Comparison of ENCODE assay signal across 20 cellular contexts in genomic region chr13:50449465-50449864, GRCh38.
"Had no signal": no experiment of that assay in that cellular context is flagged by ENCODE, and none has a peak within 500 bp of the region (broad histone marks: within the 10 kb centered on the region; RNA-seq: fewer than 3 reads in every experiment).

No MANE protein-coding gene starts in this region.

- H3K4me3 Mint-ChIP-seq: activated CD4-positive, alpha-beta memory T cell treated with anti-CD3 and anti-CD28 coated beads, Interleukin-2, amount 10 ng/mL, durations not matched to agents 7 days and 5 days; activated CD4-positive, alpha-beta T cell treated with anti-CD3 and anti-CD28 coated beads for 36 hours; memory B cell; natural killer cell; stimulated activated naive B cell treated with anti-CD40 and anti-IgM and Interleukin-4, amounts not matched to agents 10 μg/mL and 1 μg/mL and 100 μg/mL, for 72 hours; WTC11 had no signal

- H3K4me1 ChIP-seq: parathyroid adenoma had no signal

- H3K4me3 ChIP-seq: esophagus muscularis mucosa, heart right ventricle, sigmoid colon, tibial artery had no signal

- ATAC-seq: activated CD4-positive, alpha-beta T cell treated with anti-CD3 and anti-CD28 coated beads for 36 hours; left ventricle myocardium superior; natural killer cell; stimulated activated naive B cell treated with anti-CD40 and anti-IgM and Interleukin-4, amounts not matched to agents 10 μg/mL and 1 μg/mL and 100 μg/mL, for 72 hours had no signal

- H3K9me3 ChIP-seq: esophagus muscularis mucosa, heart right ventricle, neutrophil, sigmoid colon, tibial artery had no signal

- H3K4me1 Mint-ChIP-seq: activated CD4-positive, alpha-beta memory T cell treated with anti-CD3 and anti-CD28 coated beads, Interleukin-2, amount 10 ng/mL, durations not matched to agents 7 days and 5 days; stimulated activated naive B cell treated with anti-CD40 and anti-IgM and Interleukin-4, amounts not matched to agents 10 μg/mL and 1 μg/mL and 100 μg/mL, for 72 hours had no signal

- H3K9me3 Mint-ChIP-seq: activated CD4-positive, alpha-beta memory T cell treated with anti-CD3 and anti-CD28 coated beads, Interleukin-2, amount 10 ng/mL, durations not matched to agents 7 days and 5 days; memory B cell; natural killer cell; stimulated activated naive B cell treated with anti-CD40 and anti-IgM and Interleukin-4, amounts not matched to agents 10 μg/mL and 1 μg/mL and 100 μg/mL, for 72 hours; WTC11 had no signal

- DNase-seq: activated CD4-positive, alpha-beta memory T cell treated with anti-CD3 and anti-CD28 coated beads, Interleukin-2, amount 10 ng/mL, durations not matched to agents 7 days and 5 days; activated CD4-positive, alpha-beta T cell treated with anti-CD3 and anti-CD28 coated beads for 36 hours; activated effector memory CD4-positive, alpha-beta T cell treated with anti-CD3 and anti-CD28 coated beads, Interleukin-2, amount 50 U/mL, for 16 hours; activated naive CD4-positive, alpha-beta T cell treated with anti-CD3 and anti-CD28 coated beads, Interleukin-2, amount 50 U/mL, for 16 hours; activated T-cell treated with anti-CD3 and anti-CD28 coated beads, Interleukin-2, amount 50 U/mL, for 48 hours; amygdala; heart right ventricle; left ventricle myocardium superior; natural killer cell; sigmoid colon; stimulated activated CD4-positive, alpha-beta T cell treated with anti-CD3 and anti-CD28 coated beads, Interleukin-4, amount 100 ng/mL, for 24 hours; stimulated activated naive B cell treated with anti-CD40 and anti-IgM and Interleukin-4, amounts not matched to agents 10 μg/mL and 1 μg/mL and 100 μg/mL, for 72 hours; substantia nigra; SW 1271; tibial artery had no signal

- H3K36me3 Mint-ChIP-seq: memory B cell; natural killer cell; stimulated activated naive B cell treated with anti-CD40 and anti-IgM and Interleukin-4, amounts not matched to agents 10 μg/mL and 1 μg/mL and 100 μg/mL, for 72 hours; WTC11 had no signal

- H3K27me3 ChIP-seq: esophagus muscularis mucosa, heart right ventricle, neutrophil, sigmoid colon, tibial artery had no signal

- H3K36me3 ChIP-seq: esophagus muscularis mucosa, heart right ventricle, neutrophil, sigmoid colon, tibial artery had no signal

- H3K27me3 Mint-ChIP-seq: activated CD4-positive, alpha-beta T cell treated with anti-CD3 and anti-CD28 coated beads for 36 hours; memory B cell; stimulated activated naive B cell treated with anti-CD40 and anti-IgM and Interleukin-4, amounts not matched to agents 10 μg/mL and 1 μg/mL and 100 μg/mL, for 72 hours had no signal

- H3K27ac ChIP-seq: esophagus muscularis mucosa, neutrophil, parathyroid adenoma, sigmoid colon, tibial artery had no signal

- H3K79me2 ChIP-seq: parathyroid adenoma had no signal

- H3K27ac Mint-ChIP-seq: activated CD4-positive, alpha-beta memory T cell treated with anti-CD3 and anti-CD28 coated beads, Interleukin-2, amount 10 ng/mL, durations not matched to agents 7 days and 5 days; activated CD4-positive, alpha-beta T cell treated with anti-CD3 and anti-CD28 coated beads for 36 hours; memory B cell; natural killer cell; stimulated activated naive B cell treated with anti-CD40 and anti-IgM and Interleukin-4, amounts not matched to agents 10 μg/mL and 1 μg/mL and 100 μg/mL, for 72 hours had no signal

- H2AFZ ChIP-seq: parathyroid adenoma had no signal
